Comparison of ENCODE assay signal across 27 cellular contexts in genomic region chr5:169946743-169947142, GRCh38. TPM values are rescaled to one million over a fixed set of nuclear protein-coding genes. Genes with fewer than 3 reads are reported as not detected.
DNase-seq lines count a peak whose midpoint lies in the region; ATAC-seq and TF ChIP-seq lines count a peak whose summit lies in the region.
"Had no signal": no experiment of that assay in that cellular context is flagged by ENCODE, and none has a peak within 500 bp of the region (broad histone marks: within the 10 kb centered on the region; RNA-seq: fewer than 3 reads in every experiment).

No MANE protein-coding gene starts in this region.

- peaks cover 3% of the 10 kb centered on the region for H3K4me1 Mint-ChIP-seq in activated naive CD4-positive, alpha-beta T cell treated with anti-CD3 and anti-CD28 coated beads, Interleukin-2, amount 10 ng/mL, durations not matched to agents 7 days and 5 days
- H3K4me1 Mint-ChIP-seq: activated naive CD8-positive, alpha-beta T cell treated with anti-CD3 and anti-CD28 coated beads, Interleukin-2, amount 50 U/mL, for 24 hours had no signal

- peaks cover 22% of the 10 kb centered on the region for H3K36me3 Mint-ChIP-seq in activated naive CD4-positive, alpha-beta T cell treated with anti-CD3 and anti-CD28 coated beads, Interleukin-2, amount 10 ng/mL, durations not matched to agents 7 days and 5 days

- CTCF ChIA-PET in activated naive CD4-positive, alpha-beta T cell treated with anti-CD3 and anti-CD28 coated beads, Interleukin-2, amount 10 ng/mL, durations not matched to agents 7 days and 5 days (lab: Charles Lee): interaction anchor here (0.6 kb wide), 1 partner anchor 912 kb away, joined by 3 read pairs; no protein-coding TSS in a partner anchor

- H3K27ac ChIP-seq in VCaP (peak overlapping the region; percentile 92), temporal lobe (ENCODE audit: low read depth, low read length) (peak overlapping the region; percentile 59)
- H3K27ac ChIP-seq: foreskin keratinocyte, RWPE1, thoracic aorta had no signal

- no peak overlapping the region for H3K4me3 ChIP-seq in fibroblast of pulmonary artery (replicated peaks; ENCODE audit: low read depth, low read length)
- no peak overlapping the region for H3K4me3 ChIP-seq in H7 (ENCODE audit: insufficient read depth, low read depth, low read length)
- H3K4me3 ChIP-seq: heart right ventricle, lung, thoracic aorta had no signal

- no peak overlapping the region for H3K4me3 Mint-ChIP-seq in activated naive CD4-positive, alpha-beta T cell treated with anti-CD3 and anti-CD28 coated beads, Interleukin-2, amount 10 ng/mL, durations not matched to agents 7 days and 5 days
- H3K4me3 Mint-ChIP-seq: activated CD8-positive, alpha-beta T cell treated with anti-CD3 and anti-CD28 coated beads for 36 hours; activated naive CD8-positive, alpha-beta T cell treated with anti-CD3 and anti-CD28 coated beads, Interleukin-2, amount 50 U/mL, for 24 hours; T-helper 17 cell had no signal

- H3K36me3 ChIP-seq in H7 (replicated peaks; ENCODE audit: control insufficient read depth, insufficient read depth, low read length): no peaks in the 10 kb centered on the region
- H3K36me3 ChIP-seq: brain microvascular endothelial cell, thoracic aorta had no signal

- DNase-seq in activated naive CD4-positive, alpha-beta T cell treated with anti-CD3 and anti-CD28 coated beads, Interleukin-2, amount 10 ng/mL, durations not matched to agents 7 days and 5 days: no peak
- no peak for DNase-seq in activated naive CD4-positive, alpha-beta T cell (lab: John Stamatoyannopoulos, UW)
- DNase-seq in fibroblast of pulmonary artery (ENCODE audit: low read depth) (peak; percentile 26), H7 (no peak)
- DNase-seq: activated CD4-positive, alpha-beta T cell treated with anti-CD3 and anti-CD28 coated beads for 1 hour; activated CD8-positive, alpha-beta T cell treated with anti-CD3 and anti-CD28 coated beads for 36 hours; activated effector memory CD4-positive, alpha-beta T cell treated with Interleukin-2 at 50 U/mL for 16 hours; activated naive CD8-positive, alpha-beta T cell treated with anti-CD3 and anti-CD28 coated beads, Interleukin-2, amount 50 U/mL, for 24 hours; brain microvascular endothelial cell; COR-L47; foreskin keratinocyte; heart right ventricle; KBM-7; kidney glomerular epithelial cell; NCI-H1417 treated with DMSO at 0.1 percent for 48 hours; NCI-H345; NCI-H774; stimulated activated naive CD4-positive, alpha-beta T cell treated with Interleukin-2 at 50 U/mL for 16 hours; T-helper 17 cell had no signal

- no peaks in the 10 kb centered on the region for H3K9me3 Mint-ChIP-seq in activated naive CD4-positive, alpha-beta T cell treated with anti-CD3 and anti-CD28 coated beads, Interleukin-2, amount 10 ng/mL, durations not matched to agents 7 days and 5 days
- H3K9me3 Mint-ChIP-seq: activated CD8-positive, alpha-beta T cell treated with anti-CD3 and anti-CD28 coated beads for 36 hours; activated naive CD8-positive, alpha-beta T cell treated with anti-CD3 and anti-CD28 coated beads, Interleukin-2, amount 50 U/mL, for 24 hours had no signal

- H3K27me3 ChIP-seq in H7 (ENCODE audit: control insufficient read depth, insufficient read depth, low read length): no peaks in the 10 kb centered on the region
- H3K27me3 ChIP-seq: brain microvascular endothelial cell, foreskin keratinocyte had no signal

- peak overlapping the region; percentile 33 for H3K27ac Mint-ChIP-seq in activated naive CD4-positive, alpha-beta T cell treated with anti-CD3 and anti-CD28 coated beads, Interleukin-2, amount 10 ng/mL, durations not matched to agents 7 days and 5 days
- H3K27ac Mint-ChIP-seq: activated CD8-positive, alpha-beta T cell treated with anti-CD3 and anti-CD28 coated beads for 36 hours; activated naive CD8-positive, alpha-beta T cell treated with anti-CD3 and anti-CD28 coated beads, Interleukin-2, amount 50 U/mL, for 24 hours; progenitor cell of endocrine pancreas had no signal

- H3K27me3 Mint-ChIP-seq in activated naive CD4-positive, alpha-beta T cell treated with anti-CD3 and anti-CD28 coated beads, Interleukin-2, amount 10 ng/mL, durations not matched to agents 7 days and 5 days: no peaks in the 10 kb centered on the region
- H3K27me3 Mint-ChIP-seq: activated CD8-positive, alpha-beta T cell treated with anti-CD3 and anti-CD28 coated beads for 36 hours; activated naive CD8-positive, alpha-beta T cell treated with anti-CD3 and anti-CD28 coated beads, Interleukin-2, amount 50 U/mL, for 24 hours; T-helper 17 cell had no signal

- ATAC-seq in GM21825 (IDR thresholded peaks at IDR 0.05; ENCODE audit: unreplicated experiment): no peak
- no peak for ATAC-seq in GM18517 (IDR thresholded peaks at IDR 0.05; ENCODE audit: unreplicated experiment)
- ATAC-seq: activated CD8-positive, alpha-beta T cell treated with anti-CD3 and anti-CD28 coated beads for 36 hours; activated naive CD8-positive, alpha-beta T cell treated with anti-CD3 and anti-CD28 coated beads, Interleukin-2, amount 50 U/mL, for 24 hours; T-helper 17 cell had no signal

- TF ChIP-seq CTCF in VCaP (conservative IDR thresholded peaks at IDR 0.05) (no peak), fibroblast of pulmonary artery (IDR thresholded peaks at IDR 0.05; ENCODE audit: low read length, missing control alignments) (no peak)

RNA-seq across cellular contexts. Expression of gene INSYN2B, which starts 33.6 kb away (rescaled TPM):
- total RNA-seq in temporal lobe: 0.74 TPM
- total RNA-seq in H7 (2014; rRNA removed; shearing (Covaris generic)): not detected in 2 replicates
- total RNA-seq: activated CD8-positive, alpha-beta T cell treated with anti-CD3 and anti-CD28 coated beads for 36 hours; T-helper 17 cell had no signal
